Comparison of ENCODE assay signal across 1 cellular context in the genomic region with DNA sequence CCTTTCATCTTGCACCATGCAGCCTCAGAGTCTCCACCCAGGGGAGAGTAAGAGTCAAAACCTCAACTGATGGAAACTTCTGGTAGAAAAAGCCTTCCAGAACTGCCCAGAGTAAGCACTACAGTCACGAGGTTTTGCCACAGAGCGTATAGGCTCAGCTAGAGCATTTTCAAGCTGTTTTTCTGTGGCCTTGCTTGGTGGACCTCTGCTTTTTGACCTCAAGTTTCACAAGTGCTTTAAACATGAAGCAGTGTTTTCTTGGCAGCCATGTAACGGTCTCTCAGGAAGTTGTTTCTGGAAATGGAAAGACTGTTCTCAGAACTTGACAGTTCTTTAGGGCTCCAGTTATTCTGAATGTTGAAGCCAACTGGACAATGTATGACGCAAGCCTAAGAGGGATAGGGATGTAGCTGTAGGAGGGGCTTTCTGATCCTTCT.
TF ChIP-seq lines count a peak whose summit lies in the region.

No MANE protein-coding gene starts in this region.

TF ChIP-seq in HepG2, 621 proteins besides CTCF, POLR2A, EP300 and RAD21 (continued from another document and continues in another):
- TF ChIP-seq, protein P1, sequence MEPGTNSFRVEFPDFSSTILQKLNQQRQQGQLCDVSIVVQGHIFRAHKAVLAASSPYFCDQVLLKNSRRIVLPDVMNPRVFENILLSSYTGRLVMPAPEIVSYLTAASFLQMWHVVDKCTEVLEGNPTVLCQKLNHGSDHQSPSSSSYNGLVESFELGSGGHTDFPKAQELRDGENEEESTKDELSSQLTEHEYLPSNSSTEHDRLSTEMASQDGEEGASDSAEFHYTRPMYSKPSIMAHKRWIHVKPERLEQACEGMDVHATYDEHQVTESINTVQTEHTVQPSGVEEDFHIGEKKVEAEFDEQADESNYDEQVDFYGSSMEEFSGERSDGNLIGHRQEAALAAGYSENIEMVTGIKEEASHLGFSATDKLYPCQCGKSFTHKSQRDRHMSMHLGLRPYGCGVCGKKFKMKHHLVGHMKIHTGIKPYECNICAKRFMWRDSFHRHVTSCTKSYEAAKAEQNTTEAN (CRISPR knock-in tag; conservative IDR thresholded peaks at IDR 0.05) = peak; percentile 57; the same call in 1 of the 2 replicates
- TF ChIP-seq ZNF619 (CRISPR knock-in tag; IDR thresholded peaks at IDR 0.05) (no peak), ZNF547 (CRISPR knock-in tag; IDR thresholded peaks at IDR 0.05) (no peak), KDM6A (CRISPR knock-in tag; IDR thresholded peaks at IDR 0.05; ENCODE audit: low read depth) (no peak), KDM4B (CRISPR knock-in tag; IDR thresholded peaks at IDR 0.05) (no peak), SOX13 (IDR thresholded peaks at IDR 0.05) (no peak), SOX13 (CRISPR knock-in tag; conservative IDR thresholded peaks at IDR 0.05 in 1 of 2, IDR thresholded peaks at IDR 0.05 in 1 of 2) (no peak), ZNF777 (CRISPR knock-in tag; IDR thresholded peaks at IDR 0.05) (peak; percentile 24; the same call in 1 of the 2 replicates), MTA3 (CRISPR knock-in tag; IDR thresholded peaks at IDR 0.05) (no peak), NAIF1 (CRISPR knock-in tag; IDR thresholded peaks at IDR 0.05; ENCODE audit: borderline replicate concordance) (no peak), DPF2 (CRISPR knock-in tag; IDR thresholded peaks at IDR 0.05; ENCODE audit: borderline replicate concordance, low read depth) (no peak), FOXK2 (IDR thresholded peaks at IDR 0.05) (no peak), FOSL1 (CRISPR knock-in tag; IDR thresholded peaks at IDR 0.05; ENCODE audit: borderline replicate concordance) (no peak), HOXD1 (CRISPR knock-in tag; IDR thresholded peaks at IDR 0.05) (no peak), FOXJ3 (CRISPR knock-in tag; IDR thresholded peaks at IDR 0.05; ENCODE audit: borderline replicate concordance) (0 out of 2 replicates have a peak, but pooled peaks have one; percentile 30), ZNF850 (CRISPR knock-in tag; conservative IDR thresholded peaks at IDR 0.05) (no peak), ZNF709 (CRISPR knock-in tag; IDR thresholded peaks at IDR 0.05) (no peak)
- TF ChIP-seq, protein P2, sequence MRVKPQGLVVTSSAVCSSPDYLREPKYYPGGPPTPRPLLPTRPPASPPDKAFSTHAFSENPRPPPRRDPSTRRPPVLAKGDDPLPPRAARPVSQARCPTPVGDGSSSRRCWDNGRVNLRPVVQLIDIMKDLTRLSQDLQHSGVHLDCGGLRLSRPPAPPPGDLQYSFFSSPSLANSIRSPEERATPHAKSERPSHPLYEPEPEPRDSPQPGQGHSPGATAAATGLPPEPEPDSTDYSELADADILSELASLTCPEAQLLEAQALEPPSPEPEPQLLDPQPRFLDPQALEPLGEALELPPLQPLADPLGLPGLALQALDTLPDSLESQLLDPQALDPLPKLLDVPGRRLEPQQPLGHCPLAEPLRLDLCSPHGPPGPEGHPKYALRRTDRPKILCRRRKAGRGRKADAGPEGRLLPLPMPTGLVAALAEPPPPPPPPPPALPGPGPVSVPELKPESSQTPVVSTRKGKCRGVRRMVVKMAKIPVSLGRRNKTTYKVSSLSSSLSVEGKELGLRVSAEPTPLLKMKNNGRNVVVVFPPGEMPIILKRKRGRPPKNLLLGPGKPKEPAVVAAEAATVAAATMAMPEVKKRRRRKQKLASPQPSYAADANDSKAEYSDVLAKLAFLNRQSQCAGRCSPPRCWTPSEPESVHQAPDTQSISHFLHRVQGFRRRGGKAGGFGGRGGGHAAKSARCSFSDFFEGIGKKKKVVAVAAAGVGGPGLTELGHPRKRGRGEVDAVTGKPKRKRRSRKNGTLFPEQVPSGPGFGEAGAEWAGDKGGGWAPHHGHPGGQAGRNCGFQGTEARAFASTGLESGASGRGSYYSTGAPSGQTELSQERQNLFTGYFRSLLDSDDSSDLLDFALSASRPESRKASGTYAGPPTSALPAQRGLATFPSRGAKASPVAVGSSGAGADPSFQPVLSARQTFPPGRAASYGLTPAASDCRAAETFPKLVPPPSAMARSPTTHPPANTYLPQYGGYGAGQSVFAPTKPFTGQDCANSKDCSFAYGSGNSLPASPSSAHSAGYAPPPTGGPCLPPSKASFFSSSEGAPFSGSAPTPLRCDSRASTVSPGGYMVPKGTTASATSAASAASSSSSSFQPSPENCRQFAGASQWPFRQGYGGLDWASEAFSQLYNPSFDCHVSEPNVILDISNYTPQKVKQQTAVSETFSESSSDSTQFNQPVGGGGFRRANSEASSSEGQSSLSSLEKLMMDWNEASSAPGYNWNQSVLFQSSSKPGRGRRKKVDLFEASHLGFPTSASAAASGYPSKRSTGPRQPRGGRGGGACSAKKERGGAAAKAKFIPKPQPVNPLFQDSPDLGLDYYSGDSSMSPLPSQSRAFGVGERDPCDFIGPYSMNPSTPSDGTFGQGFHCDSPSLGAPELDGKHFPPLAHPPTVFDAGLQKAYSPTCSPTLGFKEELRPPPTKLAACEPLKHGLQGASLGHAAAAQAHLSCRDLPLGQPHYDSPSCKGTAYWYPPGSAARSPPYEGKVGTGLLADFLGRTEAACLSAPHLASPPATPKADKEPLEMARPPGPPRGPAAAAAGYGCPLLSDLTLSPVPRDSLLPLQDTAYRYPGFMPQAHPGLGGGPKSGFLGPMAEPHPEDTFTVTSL (CRISPR knock-in tag; IDR thresholded peaks at IDR 0.05; ENCODE audit: borderline replicate concordance) = no peak
- TF ChIP-seq, protein P3, sequence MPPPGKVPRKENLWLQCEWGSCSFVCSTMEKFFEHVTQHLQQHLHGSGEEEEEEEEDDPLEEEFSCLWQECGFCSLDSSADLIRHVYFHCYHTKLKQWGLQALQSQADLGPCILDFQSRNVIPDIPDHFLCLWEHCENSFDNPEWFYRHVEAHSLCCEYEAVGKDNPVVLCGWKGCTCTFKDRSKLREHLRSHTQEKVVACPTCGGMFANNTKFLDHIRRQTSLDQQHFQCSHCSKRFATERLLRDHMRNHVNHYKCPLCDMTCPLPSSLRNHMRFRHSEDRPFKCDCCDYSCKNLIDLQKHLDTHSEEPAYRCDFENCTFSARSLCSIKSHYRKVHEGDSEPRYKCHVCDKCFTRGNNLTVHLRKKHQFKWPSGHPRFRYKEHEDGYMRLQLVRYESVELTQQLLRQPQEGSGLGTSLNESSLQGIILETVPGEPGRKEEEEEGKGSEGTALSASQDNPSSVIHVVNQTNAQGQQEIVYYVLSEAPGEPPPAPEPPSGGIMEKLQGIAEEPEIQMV (CRISPR knock-in tag; IDR thresholded peaks at IDR 0.05; ENCODE audit: low read depth) = no peak
- TF ChIP-seq, protein P4, sequence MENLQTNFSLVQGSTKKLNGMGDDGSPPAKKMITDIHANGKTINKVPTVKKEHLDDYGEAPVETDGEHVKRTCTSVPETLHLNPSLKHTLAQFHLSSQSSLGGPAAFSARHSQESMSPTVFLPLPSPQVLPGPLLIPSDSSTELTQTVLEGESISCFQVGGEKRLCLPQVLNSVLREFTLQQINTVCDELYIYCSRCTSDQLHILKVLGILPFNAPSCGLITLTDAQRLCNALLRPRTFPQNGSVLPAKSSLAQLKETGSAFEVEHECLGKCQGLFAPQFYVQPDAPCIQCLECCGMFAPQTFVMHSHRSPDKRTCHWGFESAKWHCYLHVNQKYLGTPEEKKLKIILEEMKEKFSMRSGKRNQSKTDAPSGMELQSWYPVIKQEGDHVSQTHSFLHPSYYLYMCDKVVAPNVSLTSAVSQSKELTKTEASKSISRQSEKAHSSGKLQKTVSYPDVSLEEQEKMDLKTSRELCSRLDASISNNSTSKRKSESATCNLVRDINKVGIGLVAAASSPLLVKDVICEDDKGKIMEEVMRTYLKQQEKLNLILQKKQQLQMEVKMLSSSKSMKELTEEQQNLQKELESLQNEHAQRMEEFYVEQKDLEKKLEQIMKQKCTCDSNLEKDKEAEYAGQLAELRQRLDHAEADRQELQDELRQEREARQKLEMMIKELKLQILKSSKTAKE (CRISPR knock-in tag; IDR thresholded peaks at IDR 0.05; ENCODE audit: borderline replicate concordance) = no peak
- TF ChIP-seq, protein P5, sequence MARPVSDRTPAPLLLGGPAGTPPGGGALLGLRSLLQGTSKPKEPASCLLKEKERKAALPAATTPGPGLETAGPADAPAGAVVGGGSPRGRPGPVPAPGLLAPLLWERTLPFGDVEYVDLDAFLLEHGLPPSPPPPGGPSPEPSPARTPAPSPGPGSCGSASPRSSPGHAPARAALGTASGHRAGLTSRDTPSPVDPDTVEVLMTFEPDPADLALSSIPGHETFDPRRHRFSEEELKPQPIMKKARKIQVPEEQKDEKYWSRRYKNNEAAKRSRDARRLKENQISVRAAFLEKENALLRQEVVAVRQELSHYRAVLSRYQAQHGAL (CRISPR knock-in tag; IDR thresholded peaks at IDR 0.05; ENCODE audit: not compliant biosample characterization) = peak; percentile 45
- TF ChIP-seq, protein P6, sequence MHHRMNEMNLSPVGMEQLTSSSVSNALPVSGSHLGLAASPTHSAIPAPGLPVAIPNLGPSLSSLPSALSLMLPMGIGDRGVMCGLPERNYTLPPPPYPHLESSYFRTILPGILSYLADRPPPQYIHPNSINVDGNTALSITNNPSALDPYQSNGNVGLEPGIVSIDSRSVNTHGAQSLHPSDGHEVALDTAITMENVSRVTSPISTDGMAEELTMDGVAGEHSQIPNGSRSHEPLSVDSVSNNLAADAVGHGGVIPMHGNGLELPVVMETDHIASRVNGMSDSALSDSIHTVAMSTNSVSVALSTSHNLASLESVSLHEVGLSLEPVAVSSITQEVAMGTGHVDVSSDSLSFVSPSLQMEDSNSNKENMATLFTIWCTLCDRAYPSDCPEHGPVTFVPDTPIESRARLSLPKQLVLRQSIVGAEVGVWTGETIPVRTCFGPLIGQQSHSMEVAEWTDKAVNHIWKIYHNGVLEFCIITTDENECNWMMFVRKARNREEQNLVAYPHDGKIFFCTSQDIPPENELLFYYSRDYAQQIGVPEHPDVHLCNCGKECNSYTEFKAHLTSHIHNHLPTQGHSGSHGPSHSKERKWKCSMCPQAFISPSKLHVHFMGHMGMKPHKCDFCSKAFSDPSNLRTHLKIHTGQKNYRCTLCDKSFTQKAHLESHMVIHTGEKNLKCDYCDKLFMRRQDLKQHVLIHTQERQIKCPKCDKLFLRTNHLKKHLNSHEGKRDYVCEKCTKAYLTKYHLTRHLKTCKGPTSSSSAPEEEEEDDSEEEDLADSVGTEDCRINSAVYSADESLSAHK (CRISPR knock-in tag; IDR thresholded peaks at IDR 0.05; ENCODE audit: borderline replicate concordance) = no peak
- TF ChIP-seq, protein P7, sequence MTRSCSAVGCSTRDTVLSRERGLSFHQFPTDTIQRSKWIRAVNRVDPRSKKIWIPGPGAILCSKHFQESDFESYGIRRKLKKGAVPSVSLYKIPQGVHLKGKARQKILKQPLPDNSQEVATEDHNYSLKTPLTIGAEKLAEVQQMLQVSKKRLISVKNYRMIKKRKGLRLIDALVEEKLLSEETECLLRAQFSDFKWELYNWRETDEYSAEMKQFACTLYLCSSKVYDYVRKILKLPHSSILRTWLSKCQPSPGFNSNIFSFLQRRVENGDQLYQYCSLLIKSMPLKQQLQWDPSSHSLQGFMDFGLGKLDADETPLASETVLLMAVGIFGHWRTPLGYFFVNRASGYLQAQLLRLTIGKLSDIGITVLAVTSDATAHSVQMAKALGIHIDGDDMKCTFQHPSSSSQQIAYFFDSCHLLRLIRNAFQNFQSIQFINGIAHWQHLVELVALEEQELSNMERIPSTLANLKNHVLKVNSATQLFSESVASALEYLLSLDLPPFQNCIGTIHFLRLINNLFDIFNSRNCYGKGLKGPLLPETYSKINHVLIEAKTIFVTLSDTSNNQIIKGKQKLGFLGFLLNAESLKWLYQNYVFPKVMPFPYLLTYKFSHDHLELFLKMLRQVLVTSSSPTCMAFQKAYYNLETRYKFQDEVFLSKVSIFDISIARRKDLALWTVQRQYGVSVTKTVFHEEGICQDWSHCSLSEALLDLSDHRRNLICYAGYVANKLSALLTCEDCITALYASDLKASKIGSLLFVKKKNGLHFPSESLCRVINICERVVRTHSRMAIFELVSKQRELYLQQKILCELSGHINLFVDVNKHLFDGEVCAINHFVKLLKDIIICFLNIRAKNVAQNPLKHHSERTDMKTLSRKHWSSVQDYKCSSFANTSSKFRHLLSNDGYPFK (CRISPR knock-in tag; IDR thresholded peaks at IDR 0.05; ENCODE audit: borderline replicate concordance) = no peak
- TF ChIP-seq, protein P8, sequence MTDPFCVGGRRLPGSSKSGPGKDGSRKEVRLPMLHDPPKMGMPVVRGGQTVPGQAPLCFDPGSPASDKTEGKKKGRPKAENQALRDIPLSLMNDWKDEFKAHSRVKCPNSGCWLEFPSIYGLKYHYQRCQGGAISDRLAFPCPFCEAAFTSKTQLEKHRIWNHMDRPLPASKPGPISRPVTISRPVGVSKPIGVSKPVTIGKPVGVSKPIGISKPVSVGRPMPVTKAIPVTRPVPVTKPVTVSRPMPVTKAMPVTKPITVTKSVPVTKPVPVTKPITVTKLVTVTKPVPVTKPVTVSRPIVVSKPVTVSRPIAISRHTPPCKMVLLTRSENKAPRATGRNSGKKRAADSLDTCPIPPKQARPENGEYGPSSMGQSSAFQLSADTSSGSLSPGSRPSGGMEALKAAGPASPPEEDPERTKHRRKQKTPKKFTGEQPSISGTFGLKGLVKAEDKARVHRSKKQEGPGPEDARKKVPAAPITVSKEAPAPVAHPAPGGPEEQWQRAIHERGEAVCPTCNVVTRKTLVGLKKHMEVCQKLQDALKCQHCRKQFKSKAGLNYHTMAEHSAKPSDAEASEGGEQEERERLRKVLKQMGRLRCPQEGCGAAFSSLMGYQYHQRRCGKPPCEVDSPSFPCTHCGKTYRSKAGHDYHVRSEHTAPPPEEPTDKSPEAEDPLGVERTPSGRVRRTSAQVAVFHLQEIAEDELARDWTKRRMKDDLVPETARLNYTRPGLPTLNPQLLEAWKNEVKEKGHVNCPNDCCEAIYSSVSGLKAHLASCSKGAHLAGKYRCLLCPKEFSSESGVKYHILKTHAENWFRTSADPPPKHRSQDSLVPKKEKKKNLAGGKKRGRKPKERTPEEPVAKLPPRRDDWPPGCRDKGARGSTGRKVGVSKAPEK (CRISPR knock-in tag; IDR thresholded peaks at IDR 0.05; ENCODE audit: borderline replicate concordance) = no peak
- TF ChIP-seq, protein P9, sequence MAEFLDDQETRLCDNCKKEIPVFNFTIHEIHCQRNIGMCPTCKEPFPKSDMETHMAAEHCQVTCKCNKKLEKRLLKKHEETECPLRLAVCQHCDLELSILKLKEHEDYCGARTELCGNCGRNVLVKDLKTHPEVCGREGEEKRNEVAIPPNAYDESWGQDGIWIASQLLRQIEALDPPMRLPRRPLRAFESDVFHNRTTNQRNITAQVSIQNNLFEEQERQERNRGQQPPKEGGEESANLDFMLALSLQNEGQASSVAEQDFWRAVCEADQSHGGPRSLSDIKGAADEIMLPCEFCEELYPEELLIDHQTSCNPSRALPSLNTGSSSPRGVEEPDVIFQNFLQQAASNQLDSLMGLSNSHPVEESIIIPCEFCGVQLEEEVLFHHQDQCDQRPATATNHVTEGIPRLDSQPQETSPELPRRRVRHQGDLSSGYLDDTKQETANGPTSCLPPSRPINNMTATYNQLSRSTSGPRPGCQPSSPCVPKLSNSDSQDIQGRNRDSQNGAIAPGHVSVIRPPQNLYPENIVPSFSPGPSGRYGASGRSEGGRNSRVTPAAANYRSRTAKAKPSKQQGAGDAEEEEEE (CRISPR knock-in tag; IDR thresholded peaks at IDR 0.05; ENCODE audit: borderline replicate concordance) = no peak
